7 cellular contexts compared by ENCODE assay signal in genomic region chr21:41128981-41129380, GRCh38.
"Had no signal": no experiment of that assay in that cellular context is flagged by ENCODE, and none has a peak within 500 bp of the region (broad histone marks: within the 10 kb centered on the region; RNA-seq: fewer than 3 reads in every experiment).

No MANE protein-coding gene starts in this region.

- H3K4me3 ChIP-seq: K562 had no signal

- H3K36me3 Mint-ChIP-seq: IgD-negative memory B cell had no signal

- FAIRE-seq: HepG2, HTR-8/SVneo, K562 had no signal

- H3K27ac ChIP-seq: HL-60 had no signal

- H3K27ac Mint-ChIP-seq: IgD-negative memory B cell had no signal

- ATAC-seq: HepG2, K562 had no signal

- DNase-seq: IMR-90, KBM-7 had no signal

- H3K4me3 Mint-ChIP-seq: IgD-negative memory B cell had no signal
